1 cellular context compared by ENCODE assay signal in genomic region chr2:44205169-44205568, GRCh38.
TF ChIP-seq lines count a peak whose summit lies in the region.

No MANE protein-coding gene starts in this region.

TF ChIP-seq in GM12878, 131 proteins besides CTCF, POLR2A, EP300 and RAD21:
- TF ChIP-seq ATF7 (IDR thresholded peaks at IDR 0.05; ENCODE audit: low read depth) (peak; percentile 62), RFX5 (IDR thresholded peaks at IDR 0.05; ENCODE audit: low read depth, low read length) (no peak), EED (IDR thresholded peaks at IDR 0.05; ENCODE audit: low read depth) (no peak), BMI1 (IDR thresholded peaks at IDR 0.05; ENCODE audit: borderline replicate concordance) (peak; percentile 28; the same call in 1 of the 2 replicates), NR2F1 (conservative IDR thresholded peaks at IDR 0.05) (no peak), MTA2 (IDR thresholded peaks at IDR 0.05; ENCODE audit: low read depth) (peak; percentile 39; the same call in 1 of the 2 replicates), RELB (IDR thresholded peaks at IDR 0.05; ENCODE audit: low read depth) (peak; percentile 68), NFXL1 (IDR thresholded peaks at IDR 0.05; ENCODE audit: borderline replicate concordance) (no peak), SMAD1 (IDR thresholded peaks at IDR 0.05; ENCODE audit: low read depth, partially characterized antibody) (no peak), MYC (IDR thresholded peaks at IDR 0.05; ENCODE audit: insufficient read depth, insufficient read length, insufficient replicate concordance, low read length, severe bottlenecking) (no peak), BCL11A (IDR thresholded peaks at IDR 0.05; ENCODE audit: low read depth, low read length) (no peak), POU2F2 (IDR thresholded peaks at IDR 0.05; ENCODE audit: borderline replicate concordance, low read depth, low read length) (no peak), PRDM15 (CRISPR knock-in tag; IDR thresholded peaks at IDR 0.05) (no peak), ATF2 (IDR thresholded peaks at IDR 0.05; ENCODE audit: low read length) (no peak), CBX3 (IDR thresholded peaks at IDR 0.05; ENCODE audit: borderline replicate concordance, low read depth) (no peak), YBX1 (IDR thresholded peaks at IDR 0.05) (peak; percentile 42; the same call in 1 of the 2 replicates), IKZF2 (IDR thresholded peaks at IDR 0.05) (peak; percentile 60 to 75; a peak in 3 of 4 replicates), JUND (IDR thresholded peaks at IDR 0.05; ENCODE audit: low read depth, low read length) (no peak), ZNF384 (IDR thresholded peaks at IDR 0.05; ENCODE audit: borderline replicate concordance, low read depth, low read length) (peak; percentile 45; the same call in 1 of the 2 replicates), RUNX3 (IDR thresholded peaks at IDR 0.05; ENCODE audit: low read length) (0 out of 2 replicates have a peak, but pooled peaks have one; percentile 18), EGR1 (IDR thresholded peaks at IDR 0.05; ENCODE audit: borderline replicate concordance in 1 of 2, low read depth in 2 of 2, low read length in 2 of 2) (peak in 1 of 2 experiments; percentile 53; a peak in 1 of 3 replicates), ZNF207 (IDR thresholded peaks at IDR 0.05; ENCODE audit: borderline replicate concordance) (no peak), E2F8 (IDR thresholded peaks at IDR 0.05; ENCODE audit: low read depth, partially characterized antibody) (no peak), GATAD2B (conservative IDR thresholded peaks at IDR 0.05; ENCODE audit: low read depth) (no peak), BHLHE40 (IDR thresholded peaks at IDR 0.05; ENCODE audit: borderline replicate concordance in 1 of 2, low read depth in 2 of 2, low read length in 1 of 2) (no peak), TBL1XR1 (IDR thresholded peaks at IDR 0.05; ENCODE audit: low read depth, low read length) (no peak), MEF2B (IDR thresholded peaks at IDR 0.05; ENCODE audit: partially characterized antibody, poor library complexity, severe bottlenecking) (peak; percentile 93), CEBPZ (IDR thresholded peaks at IDR 0.05; ENCODE audit: low read depth, low read length) (no peak), WRNIP1 (IDR thresholded peaks at IDR 0.05; ENCODE audit: borderline replicate concordance, low read depth, low read length) (no peak), USF2 (IDR thresholded peaks at IDR 0.05; ENCODE audit: borderline replicate concordance, low read depth, low read length) (no peak), ZNF274 (IDR thresholded peaks at IDR 0.05; ENCODE audit: insufficient read depth, insufficient read length) (no peak), POLR2AphosphoS2 (IDR thresholded peaks at IDR 0.05; ENCODE audit: low read depth, low read length) (no peak), IKZF1 (conservative IDR thresholded peaks at IDR 0.05) (peak; percentile 32; the same call in 1 of the 2 replicates), SKIL (IDR thresholded peaks at IDR 0.05; ENCODE audit: low read depth, poor library complexity, severe bottlenecking) (peak; percentile 63), NR2C2 (IDR thresholded peaks at IDR 0.05; ENCODE audit: borderline replicate concordance, control insufficient read depth, insufficient read length, low read depth) (no peak), SREBF1 (IDR thresholded peaks at IDR 0.05; ENCODE audit: low read length) (no peak), NBN (IDR thresholded peaks at IDR 0.05) (peak; percentile 83), SMC3 (IDR thresholded peaks at IDR 0.05; ENCODE audit: borderline replicate concordance, low read length) (no peak), HDAC6 (IDR thresholded peaks at IDR 0.05; ENCODE audit: unreplicated experiment) (no peak), NR2C1 (IDR thresholded peaks at IDR 0.05) (no peak)
- TF ChIP-seq, protein P1, sequence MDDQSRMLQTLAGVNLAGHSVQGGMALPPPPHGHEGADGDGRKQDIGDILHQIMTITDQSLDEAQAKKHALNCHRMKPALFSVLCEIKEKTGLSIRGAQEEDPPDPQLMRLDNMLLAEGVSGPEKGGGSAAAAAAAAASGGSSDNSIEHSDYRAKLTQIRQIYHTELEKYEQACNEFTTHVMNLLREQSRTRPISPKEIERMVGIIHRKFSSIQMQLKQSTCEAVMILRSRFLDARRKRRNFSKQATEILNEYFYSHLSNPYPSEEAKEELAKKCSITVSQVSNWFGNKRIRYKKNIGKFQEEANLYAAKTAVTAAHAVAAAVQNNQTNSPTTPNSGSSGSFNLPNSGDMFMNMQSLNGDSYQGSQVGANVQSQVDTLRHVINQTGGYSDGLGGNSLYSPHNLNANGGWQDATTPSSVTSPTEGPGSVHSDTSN (IDR thresholded peaks at IDR 0.05; ENCODE audit: insufficient replicate concordance, low read depth, low read length), result no peak
- TF ChIP-seq, protein P2, sequence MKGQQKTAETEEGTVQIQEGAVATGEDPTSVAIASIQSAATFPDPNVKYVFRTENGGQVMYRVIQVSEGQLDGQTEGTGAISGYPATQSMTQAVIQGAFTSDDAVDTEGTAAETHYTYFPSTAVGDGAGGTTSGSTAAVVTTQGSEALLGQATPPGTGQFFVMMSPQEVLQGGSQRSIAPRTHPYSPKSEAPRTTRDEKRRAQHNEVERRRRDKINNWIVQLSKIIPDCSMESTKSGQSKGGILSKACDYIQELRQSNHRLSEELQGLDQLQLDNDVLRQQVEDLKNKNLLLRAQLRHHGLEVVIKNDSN (IDR thresholded peaks at IDR 0.05; ENCODE audit: borderline replicate concordance, extremely low read length, insufficient read depth, low read depth, low read length), result no peak
TF ChIP-seq in GM12878: peak in this region for 13.
